In genomic region chr11:925496-926301, GRCh38 we compare ENCODE assay signal across 1 cellular context.
TF ChIP-seq lines count a peak whose summit lies in the region.

AP2A2 (plus strand) TSS chr11:925870; CDS start chr11:926022, 152 bp downstream.

TF ChIP-seq in HEK293, 187 proteins besides CTCF, POLR2A, EP300 and RAD21 (continued from another document):
- no peak for TF ChIP-seq TSHZ1 (tag by site-specific recombination; IDR thresholded peaks at IDR 0.05; ENCODE audit: borderline replicate concordance)
- no peak for TF ChIP-seq ZNF169 (tag by site-specific recombination; IDR thresholded peaks at IDR 0.05)
- TF ChIP-seq, protein P1, sequence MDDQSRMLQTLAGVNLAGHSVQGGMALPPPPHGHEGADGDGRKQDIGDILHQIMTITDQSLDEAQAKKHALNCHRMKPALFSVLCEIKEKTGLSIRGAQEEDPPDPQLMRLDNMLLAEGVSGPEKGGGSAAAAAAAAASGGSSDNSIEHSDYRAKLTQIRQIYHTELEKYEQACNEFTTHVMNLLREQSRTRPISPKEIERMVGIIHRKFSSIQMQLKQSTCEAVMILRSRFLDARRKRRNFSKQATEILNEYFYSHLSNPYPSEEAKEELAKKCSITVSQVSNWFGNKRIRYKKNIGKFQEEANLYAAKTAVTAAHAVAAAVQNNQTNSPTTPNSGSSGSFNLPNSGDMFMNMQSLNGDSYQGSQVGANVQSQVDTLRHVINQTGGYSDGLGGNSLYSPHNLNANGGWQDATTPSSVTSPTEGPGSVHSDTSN (CRISPR knock-in tag; IDR thresholded peaks at IDR 0.05), result 0 out of 2 replicates have a peak, but pooled peaks have one; percentile 47
- no peak for TF ChIP-seq ZNF776 (tag by site-specific recombination; IDR thresholded peaks at IDR 0.05; ENCODE audit: borderline replicate concordance)
- peak; percentile 65 for TF ChIP-seq ZBTB26 (tag by site-specific recombination; optimal IDR thresholded peaks at IDR 0.05)
